In genomic region chr17:35491417-35491816, GRCh38 we compare ENCODE assay signal across 22 cellular contexts. TPM values are rescaled to one million over a fixed set of nuclear protein-coding genes. Genes with fewer than 3 reads are reported as not detected.
"Had no signal": no experiment of that assay in that cellular context is flagged by ENCODE, and none has a peak within 500 bp of the region (broad histone marks: within the 10 kb centered on the region; RNA-seq: fewer than 3 reads in every experiment).

No MANE protein-coding gene starts in this region.

- H3K27ac ChIP-seq: coronary artery, heart left ventricle, pancreas, suprapubic skin, tibial artery, upper lobe of left lung, vagina had no signal

- DNase-seq: effector CD4-positive, alpha-beta T cell; foreskin melanocyte; heart left ventricle; hippocampal formation; kidney glomerular epithelial cell; mammary epithelial cell; naive thymus-derived CD4-positive, alpha-beta T cell; pancreas; right cardiac atrium; small intestine; stimulated activated CD4-positive, alpha-beta T cell treated with anti-CD3 and anti-CD28 coated beads, Interleukin-12 subunit alpha, Interleukin-12 subunit beta, amount 100 ng/mL, for 4 hours; stimulated activated naive CD8-positive, alpha-beta T cell treated with anti-CD3 and anti-CD28 coated beads, Interleukin-15, Interleukin-2, amounts not matched to agents 100 U/mL and 50 U/mL, for 24 hours; tibial artery; upper lobe of left lung had no signal

- ATAC-seq: heart left ventricle; left lobe of liver; naive thymus-derived CD4-positive, alpha-beta T cell; pancreas; right cardiac atrium; stimulated activated naive CD8-positive, alpha-beta T cell treated with anti-CD3 and anti-CD28 coated beads, Interleukin-15, Interleukin-2, amounts not matched to agents 100 U/mL and 50 U/mL, for 24 hours had no signal

- H3K27ac Mint-ChIP-seq: progenitor cell of endocrine pancreas had no signal

- H3K4me3 ChIP-seq: coronary artery, heart left ventricle, pancreas, suprapubic skin, tibial artery, upper lobe of left lung, vagina had no signal

- H3K4me1 ChIP-seq: pancreas had no signal

- H3K36me3 ChIP-seq: heart left ventricle, pancreas, suprapubic skin, tibial artery, upper lobe of left lung, vagina had no signal

- H3K9me3 ChIP-seq: heart left ventricle, pancreas, suprapubic skin, tibial artery, upper lobe of left lung, vagina had no signal

- H3K4me3 Mint-ChIP-seq: neural crest cell had no signal

- FAIRE-seq: islet of Langerhans, pancreas, small intestine had no signal

RNA-seq across cellular contexts. Expression of gene SLFN12L, which starts 46.1 kb away (rescaled TPM):
- total RNA-seq: glomerular endothelial cell, neural crest cell, progenitor cell of endocrine pancreas had no signal
